ENCODE assay signal across 9 cellular contexts in the genomic region with DNA sequence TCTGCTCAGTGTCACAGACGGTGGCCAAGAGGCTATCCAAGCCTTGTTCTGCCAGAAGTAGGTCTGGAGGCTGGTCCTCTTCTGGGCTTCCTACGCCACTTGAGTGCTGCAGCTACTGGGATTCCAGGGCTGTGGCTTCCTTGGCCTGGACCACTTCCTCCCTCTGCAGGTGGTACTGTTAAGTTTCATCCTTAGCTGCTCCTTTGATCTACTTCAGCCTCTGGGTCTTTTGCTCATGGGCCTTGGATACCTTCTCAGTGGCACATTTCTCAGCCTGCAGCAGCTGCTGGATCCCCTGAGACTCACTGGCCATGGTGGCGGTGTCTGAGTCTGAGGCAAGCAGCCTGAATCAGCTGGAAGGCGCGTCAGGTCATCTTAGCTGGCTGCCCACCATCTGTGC. TPM values are rescaled to one million over a fixed set of nuclear protein-coding genes. Genes with fewer than 3 reads are reported as not detected.
DNase-seq lines count a peak whose midpoint lies in the region; ATAC-seq lines count a peak whose summit lies in the region.
"Had no signal": no experiment of that assay in that cellular context is flagged by ENCODE, and none has a peak within 500 bp of the region (broad histone marks: within the 10 kb centered on the region; RNA-seq: fewer than 3 reads in every experiment).

No MANE protein-coding gene starts in this region.

- ATAC-seq in HG02610 (IDR thresholded peaks at IDR 0.05; ENCODE audit: unreplicated experiment) = no peak
- no peak for ATAC-seq in effector memory CD8-positive, alpha-beta T cell (replicated peaks)

- H3K27ac Mint-ChIP-seq in activated CD4-positive, alpha-beta T cell treated with anti-CD3 and anti-CD28 coated beads, Interleukin-2, amount 10 ng/mL, durations not matched to agents 24 days and 14 days = no peak overlapping the region
- peak overlapping the region in 1 of 2 donors; percentile 83 for H3K27ac Mint-ChIP-seq in effector memory CD8-positive, alpha-beta T cell

- DNase-seq in activated CD4-positive, alpha-beta T cell treated with anti-CD3 and anti-CD28 coated beads, Interleukin-2, amount 10 ng/mL, durations not matched to agents 24 days and 14 days = peak; percentile 59
- DNase-seq in activated CD4-positive, alpha-beta T cell treated with anti-CD3 and anti-CD28 coated beads for 4 hours = no peak
- DNase-seq in OCI-M1 (lab: John Stamatoyannopoulos, UW) (peak; percentile 4), fibroblast of gingiva (ENCODE audit: low read depth) (peak; percentile 25), retina (peak; percentile 30), hypothalamus (lab: John Stamatoyannopoulos, UW) (no peak)
- no peak for DNase-seq in effector memory CD8-positive, alpha-beta T cell
- DNase-seq: left cardiac atrium had no signal

- no peaks in the 10 kb centered on the region for H3K9me3 Mint-ChIP-seq in activated CD4-positive, alpha-beta T cell treated with anti-CD3 and anti-CD28 coated beads, Interleukin-2, amount 10 ng/mL, durations not matched to agents 24 days and 14 days
- H3K9me3 Mint-ChIP-seq in effector memory CD8-positive, alpha-beta T cell = no peaks in the 10 kb centered on the region

- no peaks in the 10 kb centered on the region for H3K27me3 Mint-ChIP-seq in activated CD4-positive, alpha-beta T cell treated with anti-CD3 and anti-CD28 coated beads, Interleukin-2, amount 10 ng/mL, durations not matched to agents 24 days and 14 days
- no peaks in the 10 kb centered on the region for H3K27me3 Mint-ChIP-seq in effector memory CD8-positive, alpha-beta T cell

- intact Hi-C loops in activated CD4-positive, alpha-beta T cell treated with anti-CD3 and anti-CD28 coated beads, Interleukin-2, amount 10 ng/mL, durations not matched to agents 24 days and 14 days (cut with micrococcal nuclease) = no loop called here

- peaks cover 64% of the 10 kb centered on the region for H3K36me3 Mint-ChIP-seq in activated CD4-positive, alpha-beta T cell treated with anti-CD3 and anti-CD28 coated beads, Interleukin-2, amount 10 ng/mL, durations not matched to agents 24 days and 14 days (ENCODE audit: low read depth)
- H3K36me3 Mint-ChIP-seq in effector memory CD8-positive, alpha-beta T cell (ENCODE audit: insufficient read depth) = peaks cover 98% of the 10 kb centered on the region

- no peak overlapping the region for H3K4me3 Mint-ChIP-seq in activated CD4-positive, alpha-beta T cell treated with anti-CD3 and anti-CD28 coated beads, Interleukin-2, amount 10 ng/mL, durations not matched to agents 24 days and 14 days
- no peak overlapping the region for H3K4me3 Mint-ChIP-seq in effector memory CD8-positive, alpha-beta T cell

- H3K4me1 Mint-ChIP-seq in activated CD4-positive, alpha-beta T cell treated with anti-CD3 and anti-CD28 coated beads, Interleukin-2, amount 10 ng/mL, durations not matched to agents 24 days and 14 days = peaks cover 21% of the 10 kb centered on the region
- peaks cover 6 to 22% of the 10 kb centered on the region in 2 donors for H3K4me1 Mint-ChIP-seq in effector memory CD8-positive, alpha-beta T cell (ENCODE audit: low read depth in 2 of 2)

RNA-seq across cellular contexts. Expression of a gene that starts 10.3 kb away (rescaled TPM):
- 52.7 and 57.4 TPM in 2 replicates for total RNA-seq in activated CD4-positive, alpha-beta T cell treated with anti-CD3 and anti-CD28 coated beads, Interleukin-2, amount 10 ng/mL, durations not matched to agents 24 days and 14 days

RNA-seq across cellular contexts. Expression of a gene that starts 18.3 kb away (rescaled TPM):
- total RNA-seq in activated CD4-positive, alpha-beta T cell treated with anti-CD3 and anti-CD28 coated beads, Interleukin-2, amount 10 ng/mL, durations not matched to agents 24 days and 14 days = not detected in 2 replicates

Comparison
In these comparisons a context has a peak if more than half of its experiments do, and no peak if none do; other contexts are left out.
1. DNase-seq: peak in activated CD4-positive, alpha-beta T cell treated with anti-CD3 and anti-CD28 coated beads, Interleukin-2, amount 10 ng/mL, durations not matched to agents 24 days and 14 days (single experiment), OCI-M1 (single experiment), fibroblast of gingiva (single experiment) and retina (single experiment); none in activated CD4-positive, alpha-beta T cell treated with anti-CD3 and anti-CD28 coated beads for 4 hours (0 of 2), effector memory CD8-positive, alpha-beta T cell (0 of 3) and hypothalamus (0 of 51).